Comparison of ENCODE assay signal across 9 cellular contexts in the genomic region with DNA sequence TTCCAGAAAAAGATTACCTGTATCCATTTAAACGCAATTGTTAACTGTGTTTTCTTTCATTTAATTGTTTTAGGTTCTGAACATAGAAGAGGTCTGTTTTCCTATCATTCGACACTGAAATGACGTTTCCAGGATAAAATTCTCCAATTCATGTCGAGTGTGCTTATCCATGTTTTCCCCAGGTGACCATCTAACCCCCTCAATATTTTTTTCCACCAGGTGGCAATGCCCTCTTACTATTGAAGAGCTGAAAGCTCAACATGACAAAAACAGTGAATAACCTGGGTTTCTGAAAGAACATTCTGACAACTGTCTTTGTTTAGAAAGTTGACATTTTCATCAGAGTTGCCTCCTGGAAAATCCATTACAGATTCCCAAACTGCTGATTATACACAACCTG.
DNase-seq lines count a peak whose midpoint lies in the region; ATAC-seq, FAIRE-seq and TF ChIP-seq lines count a peak whose summit lies in the region.
"Had no signal": no experiment of that assay in that cellular context is flagged by ENCODE, and none has a peak within 500 bp of the region (broad histone marks: within the 10 kb centered on the region; RNA-seq: fewer than 3 reads in every experiment).

No MANE protein-coding gene starts in this region.

- TF ChIP-seq CTCF in AG04449 (IDR thresholded peaks at IDR 0.05; ENCODE audit: insufficient read depth, low read length, missing control alignments) = peak; percentile 9
- TF ChIP-seq CTCF in GM20000 (IDR thresholded peaks at IDR 0.05; ENCODE audit: extremely low read depth, missing control alignments) = no peak

- CTCF ChIA-PET in AG04449 (lab: Yijun Ruan, JAX) = no interaction called here

- no peak overlapping the region for H3K4me3 ChIP-seq in AG04449 (ENCODE audit: low read depth, low read length)

- FAIRE-seq in islet of Langerhans (lab: Jason Lieb, UNC) = peak; percentile 98

- ATAC-seq in GM18520 (IDR thresholded peaks at IDR 0.05; ENCODE audit: unreplicated experiment) = no peak

- DNase-seq in AG04449 (ENCODE audit: low read depth, low spot score) = no peak
- DNase-seq in HuH-7 (ENCODE audit: low spot score) = peak; percentile 33
- DNase-seq in RPMI7951 (ENCODE audit: low read depth) = peak; percentile 61
- DNase-seq in stimulated activated CD4-positive, alpha-beta T cell treated with anti-CD3 and anti-CD28 coated beads, Interleukin-4, amount 100 ng/mL, for 4 hours = no peak
- no peak for DNase-seq in GM20000 (ENCODE audit: low spot score)
- DNase-seq in GOT3 (lab: John Stamatoyannopoulos, UW) = no peak
- DNase-seq: activated naive CD4-positive, alpha-beta T cell had no signal

- POLR2A ChIA-PET in AG04449 (lab: Yijun Ruan, JAX) = no interaction called here

Comparison
In these comparisons a context has a peak if more than half of its experiments do, and no peak if none do; other contexts are left out.
1. DNase-seq: peak in HuH-7 (single experiment) and RPMI7951 (single experiment); none in AG04449 (single experiment), stimulated activated CD4-positive, alpha-beta T cell treated with anti-CD3 and anti-CD28 coated beads, Interleukin-4, amount 100 ng/mL, for 4 hours (0 of 2), GM20000 (single experiment) and GOT3 (single experiment).